Comparison of ENCODE assay signal across 8 cellular contexts in genomic region chr21:44940116-44940631, GRCh38. TPM values are rescaled to one million over a fixed set of nuclear protein-coding genes. Genes with fewer than 3 reads are reported as not detected.
DNase-seq lines count a peak whose midpoint lies in the region; ATAC-seq and TF ChIP-seq lines count a peak whose summit lies in the region.

No MANE protein-coding gene starts in this region.

- WGBS in SK-N-SH (ENCODE audit: low lambda C conversion rate) = 0% methylated on average over 9 of the region's 53 CpGs

- H2AFZ ChIP-seq in SK-N-SH (ENCODE audit: low read depth) = peak overlapping the region; percentile 79; the same call in 1 of the 2 replicates
- peak overlapping the region; percentile 93 for H2AFZ ChIP-seq in parathyroid adenoma

- H3K27ac ChIP-seq in SK-N-SH (ENCODE audit: low read depth in 2 of 2, low read length in 1 of 2) (peak overlapping the region; percentile 41 to 54; a peak in 3 of 4 replicates), parathyroid adenoma (no peak overlapping the region)

- H3K4me2 ChIP-seq in SK-N-SH (peak overlapping the region; percentile 91), parathyroid adenoma (ENCODE audit: low read length) (peak overlapping the region; percentile 88)

- H3K9me2 ChIP-seq in SK-N-SH = no peaks in the 10 kb centered on the region

- no peak for TF ChIP-seq RAD21 in SK-N-SH (IDR thresholded peaks at IDR 0.05; ENCODE audit: low read length)

- DNase-seq in DMS 273 (lab: John Stamatoyannopoulos, UW; ENCODE audit: unreplicated experiment) (peak; percentile 71), DMS 273 treated with DMSO at 0.1 percent for 48 hours (lab: John Stamatoyannopoulos, UW) (no peak), SK-N-SH (no peak), fibroblast of pulmonary artery (ENCODE audit: low read depth) (no peak), hippocampal formation (lab: John Stamatoyannopoulos, UW) (no peak)
- DNase-seq in stimulated activated CD4-positive, alpha-beta T cell treated with anti-CD3 and anti-CD28 coated beads, Interleukin-4, amount 100 ng/mL, for 4 hours = no peak

- CTCF ChIA-PET in SK-N-SH (lab: Yijun Ruan, JAX) = interaction anchor here (1.0 to 2.7 kb wide), 9 partner anchors 9 to 200 kb away, joined by 3 to 25 read pairs (median 4); no protein-coding TSS in a partner anchor

- no peak for TF ChIP-seq EP300 in SK-N-SH (IDR thresholded peaks at IDR 0.05; ENCODE audit: borderline replicate concordance in 1 of 2, low read depth in 1 of 2, low read length in 1 of 2)

- peaks cover 56% of the 10 kb centered on the region for H3K79me2 ChIP-seq in SK-N-SH (ENCODE audit: insufficient read depth)
- peaks cover 3% of the 10 kb centered on the region for H3K79me2 ChIP-seq in parathyroid adenoma

- ATAC-seq in HG02852 (IDR thresholded peaks at IDR 0.05; ENCODE audit: unreplicated experiment) = peak; percentile 34

- POLR2A ChIA-PET in SK-N-SH (lab: Yijun Ruan, JAX) = interaction anchor here (0.6 to 1.0 kb wide), 2 partner anchors 124 to 197 kb away, joined by 3 read pairs; no protein-coding TSS in a partner anchor

- H3F3A ChIP-seq in SK-N-SH (replicated peaks; ENCODE audit: insufficient read depth) = peaks cover 5% of the 10 kb centered on the region

- H3K27me3 ChIP-seq in SK-N-SH (ENCODE audit: insufficient read depth) (no peaks in the 10 kb centered on the region), parathyroid adenoma (ENCODE audit: control insufficient read depth, insufficient read depth, low read length) (no peaks in the 10 kb centered on the region)

- peaks cover 4 to 23% of the 10 kb centered on the region in 2 experiments for H3K36me3 ChIP-seq in SK-N-SH (replicated peaks in 1 of 2; ENCODE audit: control insufficient read depth in 1 of 2, insufficient read depth in 2 of 2, low read length in 1 of 2)
- no peaks in the 10 kb centered on the region for H3K36me3 ChIP-seq in parathyroid adenoma (ENCODE audit: control insufficient read depth, insufficient read depth, low read length)

- H3K9me3 ChIP-seq in SK-N-SH (no peaks in the 10 kb centered on the region), parathyroid adenoma (ENCODE audit: control insufficient read depth, low read length) (no peaks in the 10 kb centered on the region)

- H3K4me1 ChIP-seq in SK-N-SH (ENCODE audit: control insufficient read depth in 1 of 2, insufficient read depth in 2 of 2, low read depth in 1 of 2, low read length in 1 of 2) = peaks cover 8 to 19% of the 10 kb centered on the region in 2 experiments; a peak in 3 of 4 replicates
- no peaks in the 10 kb centered on the region for H3K4me1 ChIP-seq in parathyroid adenoma

- peak overlapping the region; percentile 97 to 98 for H3K4me3 ChIP-seq in SK-N-SH (ENCODE audit: low read depth in 2 of 2, low read length in 1 of 2)
- H3K4me3 ChIP-seq in fibroblast of pulmonary artery (replicated peaks; ENCODE audit: low read depth, low read length) = peak overlapping the region; percentile 92
- peak overlapping the region; percentile 68 for H3K4me3 ChIP-seq in parathyroid adenoma (ENCODE audit: low read depth, low read length)

- TF ChIP-seq CTCF in SK-N-SH (IDR thresholded peaks at IDR 0.05) = no peak
- no peak for TF ChIP-seq CTCF in fibroblast of pulmonary artery (IDR thresholded peaks at IDR 0.05; ENCODE audit: low read length, missing control alignments)
- TF ChIP-seq CTCF in parathyroid adenoma (IDR thresholded peaks at IDR 0.05) = no peak

- H4K20me1 ChIP-seq in SK-N-SH (ENCODE audit: insufficient read depth) = peaks cover 25% of the 10 kb centered on the region

- peak overlapping the region; percentile 80 for H3K9ac ChIP-seq in SK-N-SH
- H3K9ac ChIP-seq in parathyroid adenoma = no peak overlapping the region

TF ChIP-seq in SK-N-SH, 30 proteins besides CTCF, POLR2A, EP300 and RAD21:
- TF ChIP-seq USF1 (IDR thresholded peaks at IDR 0.05; ENCODE audit: borderline replicate concordance, low read depth) (no peak), SIN3A (IDR thresholded peaks at IDR 0.05; ENCODE audit: borderline replicate concordance, low read depth, low read length) (no peak), GATA2 (CRISPR knock-in tag; IDR thresholded peaks at IDR 0.05) (no peak), PBX3 (IDR thresholded peaks at IDR 0.05) (no peak), MXI1 (IDR thresholded peaks at IDR 0.05; ENCODE audit: low read depth, low read length) (no peak), RXRA (IDR thresholded peaks at IDR 0.05; ENCODE audit: borderline replicate concordance, low read depth) (no peak), CHD2 (IDR thresholded peaks at IDR 0.05; ENCODE audit: low read length, partially characterized antibody) (no peak), ELF1 (IDR thresholded peaks at IDR 0.05) (no peak), RCOR1 (IDR thresholded peaks at IDR 0.05; ENCODE audit: low read length) (no peak), NFIC (IDR thresholded peaks at IDR 0.05; ENCODE audit: borderline replicate concordance) (no peak), TEAD4 (IDR thresholded peaks at IDR 0.05; ENCODE audit: borderline replicate concordance, insufficient read depth) (no peak), TCF12 (IDR thresholded peaks at IDR 0.05) (no peak)

RNA-seq across cellular contexts. Expression of gene SLX9, which starts 0.3 kb away (rescaled TPM):
- polyA plus RNA-seq in SK-N-SH (2012; rRNA removed) = 27.1 and 42.9 TPM in 2 replicates
- polyA plus RNA-seq in SK-N-SH (2012; cell fraction: cytosol; rRNA removed) = 26.2 and 31.9 TPM in 2 replicates
- 27.3 and 39.5 TPM in 2 replicates for polyA plus RNA-seq in SK-N-SH (2012; cell fraction: nucleus; rRNA removed)

RNA-seq across cellular contexts. Expression of gene ITGB2, which starts 19.5 kb away (rescaled TPM):
- 0.67 and 0.77 TPM in 2 replicates for polyA plus RNA-seq in SK-N-SH (2012; rRNA removed)
- 0.32 and 0.75 TPM in 2 replicates for polyA plus RNA-seq in SK-N-SH (2012; cell fraction: cytosol; rRNA removed)
- 2.0 TPM in 2 replicates for polyA plus RNA-seq in SK-N-SH (2012; cell fraction: nucleus; rRNA removed)
